In the genomic region with DNA sequence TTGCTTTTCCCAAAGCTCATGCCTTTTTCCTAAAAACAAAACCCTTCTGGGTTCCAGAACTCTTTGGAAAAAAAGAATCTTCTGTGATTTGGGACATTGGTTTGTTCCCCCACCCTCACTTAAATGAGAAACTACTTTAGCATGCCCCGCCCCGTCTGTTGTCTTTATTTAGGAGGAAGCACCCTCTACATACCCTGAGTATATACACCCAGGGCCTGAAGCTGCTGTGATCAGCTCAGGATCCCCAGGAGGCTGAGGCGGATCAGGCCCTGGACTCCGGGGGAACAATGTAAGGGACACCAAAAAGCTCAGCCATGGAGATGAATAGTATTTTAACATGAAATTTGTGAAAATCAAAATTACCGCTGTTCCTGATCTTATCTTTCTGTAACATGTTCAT, we compare ENCODE assay signal across 3 cellular contexts.
A peak's percentile ranks its signal among the peaks of the same experiment; 100 is the strongest.
TF ChIP-seq lines count a peak whose summit lies in the region.

No MANE protein-coding gene starts in this region.

TF ChIP-seq in A549, 52 proteins besides CTCF, POLR2A, EP300 and RAD21:
- TF ChIP-seq JUNB (IDR thresholded peaks at IDR 0.05), result no peak
- no peak for TF ChIP-seq NFE2L2 (conservative IDR thresholded peaks at IDR 0.05; ENCODE audit: low read length)
- TF ChIP-seq ZSCAN20 (CRISPR knock-in tag; IDR thresholded peaks at IDR 0.05), result no peak
- TF ChIP-seq, protein P1, sequence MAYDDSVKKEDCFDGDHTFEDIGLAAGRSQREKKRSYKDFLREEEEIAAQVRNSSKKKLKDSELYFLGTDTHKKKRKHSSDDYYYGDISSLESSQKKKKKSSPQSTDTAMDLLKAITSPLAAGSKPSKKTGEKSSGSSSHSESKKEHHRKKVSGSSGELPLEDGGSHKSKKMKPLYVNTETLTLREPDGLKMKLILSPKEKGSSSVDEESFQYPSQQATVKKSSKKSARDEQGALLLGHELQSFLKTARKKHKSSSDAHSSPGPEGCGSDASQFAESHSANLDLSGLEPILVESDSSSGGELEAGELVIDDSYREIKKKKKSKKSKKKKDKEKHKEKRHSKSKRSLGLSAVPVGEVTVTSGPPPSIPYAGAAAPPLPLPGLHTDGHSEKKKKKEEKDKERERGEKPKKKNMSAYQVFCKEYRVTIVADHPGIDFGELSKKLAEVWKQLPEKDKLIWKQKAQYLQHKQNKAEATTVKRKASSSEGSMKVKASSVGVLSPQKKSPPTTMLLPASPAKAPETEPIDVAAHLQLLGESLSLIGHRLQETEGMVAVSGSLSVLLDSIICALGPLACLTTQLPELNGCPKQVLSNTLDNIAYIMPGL (CRISPR knock-in tag; IDR thresholded peaks at IDR 0.05; ENCODE audit: borderline replicate concordance), result no peak
- TF ChIP-seq HOXB5 (CRISPR knock-in tag; IDR thresholded peaks at IDR 0.05), result no peak
- TF ChIP-seq HDAC2 (IDR thresholded peaks at IDR 0.05), result no peak
- no peak for TF ChIP-seq SMC3 (IDR thresholded peaks at IDR 0.05)
- TF ChIP-seq, protein P2, sequence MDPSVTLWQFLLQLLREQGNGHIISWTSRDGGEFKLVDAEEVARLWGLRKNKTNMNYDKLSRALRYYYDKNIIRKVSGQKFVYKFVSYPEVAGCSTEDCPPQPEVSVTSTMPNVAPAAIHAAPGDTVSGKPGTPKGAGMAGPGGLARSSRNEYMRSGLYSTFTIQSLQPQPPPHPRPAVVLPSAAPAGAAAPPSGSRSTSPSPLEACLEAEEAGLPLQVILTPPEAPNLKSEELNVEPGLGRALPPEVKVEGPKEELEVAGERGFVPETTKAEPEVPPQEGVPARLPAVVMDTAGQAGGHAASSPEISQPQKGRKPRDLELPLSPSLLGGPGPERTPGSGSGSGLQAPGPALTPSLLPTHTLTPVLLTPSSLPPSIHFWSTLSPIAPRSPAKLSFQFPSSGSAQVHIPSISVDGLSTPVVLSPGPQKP (IDR thresholded peaks at IDR 0.05; ENCODE audit: low read depth, low read length), result no peak
- no peak for TF ChIP-seq FOXS1 (CRISPR knock-in tag; IDR thresholded peaks at IDR 0.05)
- TF ChIP-seq ESRRA (IDR thresholded peaks at IDR 0.05; ENCODE audit: borderline replicate concordance, low read length), result no peak
- no peak for TF ChIP-seq CBX2 (IDR thresholded peaks at IDR 0.05; ENCODE audit: borderline replicate concordance, low read depth)
- TF ChIP-seq MYC (IDR thresholded peaks at IDR 0.05; ENCODE audit: borderline replicate concordance, low read length), result no peak
- TF ChIP-seq, protein P3, sequence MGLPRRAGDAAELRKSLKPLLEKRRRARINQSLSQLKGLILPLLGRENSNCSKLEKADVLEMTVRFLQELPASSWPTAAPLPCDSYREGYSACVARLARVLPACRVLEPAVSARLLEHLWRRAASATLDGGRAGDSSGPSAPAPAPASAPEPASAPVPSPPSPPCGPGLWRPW (IDR thresholded peaks at IDR 0.05), result no peak
- no peak for TF ChIP-seq BCL3 (IDR thresholded peaks at IDR 0.05)
- TF ChIP-seq KDM5A (IDR thresholded peaks at IDR 0.05), result no peak
- no peak for TF ChIP-seq PHF8 (IDR thresholded peaks at IDR 0.05; ENCODE audit: borderline replicate concordance, low read depth)
- TF ChIP-seq FOSL2 (IDR thresholded peaks at IDR 0.05), result no peak
- no peak for TF ChIP-seq FOSL2 (CRISPR knock-in tag; IDR thresholded peaks at IDR 0.05)

TF ChIP-seq in HCT116, 20 proteins besides CTCF, POLR2A, EP300 and RAD21:
- TF ChIP-seq ZBTB33 (IDR thresholded peaks at IDR 0.05; ENCODE audit: extremely low read depth, insufficient replicate concordance, low read length) (no peak), CBX3 (IDR thresholded peaks at IDR 0.05; ENCODE audit: low read depth) (no peak)

TF ChIP-seq in GM12878, 131 proteins besides CTCF, POLR2A, EP300 and RAD21:
- TF ChIP-seq GATAD2B (conservative IDR thresholded peaks at IDR 0.05; ENCODE audit: low read depth) (no peak), NFXL1 (IDR thresholded peaks at IDR 0.05; ENCODE audit: borderline replicate concordance) (peak; percentile 14; the same call in 1 of the 2 replicates)
